36 cellular contexts compared by ENCODE assay signal in genomic region chr1:16279186-16279585, GRCh38. TPM values are rescaled to one million over a fixed set of nuclear protein-coding genes. Genes with fewer than 3 reads are reported as not detected.
"Had no signal": no experiment of that assay in that cellular context is flagged by ENCODE, and none has a peak within 500 bp of the region (broad histone marks: within the 10 kb centered on the region; RNA-seq: fewer than 3 reads in every experiment).

No MANE protein-coding gene starts in this region.

- ATAC-seq: activated CD4-positive, alpha-beta T cell treated with anti-CD3 and anti-CD28 coated beads for 36 hours; activated CD4-positive, CD25-positive, alpha-beta regulatory T cell treated with anti-CD3 and anti-CD28 coated beads, Interleukin-2, amount 50 U/mL, for 24 hours; activated CD8-positive, alpha-beta memory T cell treated with anti-CD3 and anti-CD28 coated beads, Interleukin-2, amount 10 ng/mL, durations not matched to agents 7 days and 5 days; activated CD8-positive, alpha-beta T cell treated with anti-CD3 and anti-CD28 coated beads, Interleukin-2, amount 10 ng/mL, durations not matched to agents 7 days and 5 days; activated naive CD8-positive, alpha-beta T cell treated with anti-CD3 and anti-CD28 coated beads, Interleukin-2, amount 50 U/mL, for 24 hours; foreskin keratinocyte; gastroesophageal sphincter; heart right ventricle had no signal

- H3K36me3 ChIP-seq: breast epithelium, cardiac muscle cell, colonic mucosa, WERI-Rb-1 had no signal

- H3K9me3 Mint-ChIP-seq: activated B cell treated with CpG ODN at 0.5 μM for 24 hours; activated CD4-positive, alpha-beta memory T cell treated with anti-CD3 and anti-CD28 coated beads for 36 hours; activated CD4-positive, alpha-beta T cell treated with anti-CD3 and anti-CD28 coated beads, Interleukin-2, amount 10 ng/mL, durations not matched to agents 24 days and 14 days; activated naive CD4-positive, alpha-beta T cell treated with anti-CD3 and anti-CD28 coated beads for 36 hours; activated naive CD4-positive, alpha-beta T cell treated with anti-CD3 and anti-CD28 coated beads, Interleukin-2, amount 50 U/mL, for 24 hours; activated naive CD8-positive, alpha-beta T cell treated with anti-CD3 and anti-CD28 coated beads for 36 hours; activated naive CD8-positive, alpha-beta T cell treated with anti-CD3 and anti-CD28 coated beads, Interleukin-2, amount 50 U/mL, for 24 hours; activated T-helper 1 cell treated with anti-CD3 and anti-CD28 coated beads, Interleukin-12 subunit alpha, Interleukin-12 subunit beta, Interleukin-2, Interleukin-4 antibody, amounts not matched to agents 30 ng/mL and 10 ng/mL and 1 ng/mL, durations not matched to agents 14 hours and 24 hours and 36 hours; activated T-helper 2 cell treated with anti-CD3 and anti-CD28 coated beads, Interferon-gamma antibody, Interleukin-2, Interleukin-4, amounts not matched to agents 10 μg/mL and 5 μg/mL and 100 μg/mL, durations not matched to agents 14 hours and 24 hours and 36 hours; brain; endodermal cell; T-helper 1 cell treated with Interleukin-12 subunit alpha and Interleukin-12 subunit beta and Interleukin-4 antibody, amounts not matched to agents 30 μg/mL and 1 μg/mL, for 36 hours; T-helper 2 cell treated with Interferon-gamma antibody and Interleukin-4, amounts not matched to agents 5 μg/mL and 100 μg/mL, for 36 hours had no signal

- H3K27me3 ChIP-seq: ascending aorta, breast epithelium, cardiac muscle cell, colonic mucosa, esophagus muscularis mucosa, foreskin keratinocyte, gastroesophageal sphincter, heart right ventricle, hepatocyte had no signal

- H3K4me1 ChIP-seq: breast epithelium, colonic mucosa, foreskin keratinocyte had no signal

- H3K9me3 ChIP-seq: ascending aorta, breast epithelium, colonic mucosa, esophagus muscularis mucosa, gastroesophageal sphincter, heart right ventricle had no signal

- H3K4me1 Mint-ChIP-seq: activated B cell treated with CpG ODN at 0.5 μM for 24 hours; activated CD4-positive, alpha-beta T cell treated with anti-CD3 and anti-CD28 coated beads, Interleukin-2, amount 10 ng/mL, durations not matched to agents 24 days and 14 days had no signal

- H3K27me3 Mint-ChIP-seq: activated B cell treated with CpG ODN at 0.5 μM for 24 hours; activated CD4-positive, alpha-beta memory T cell treated with anti-CD3 and anti-CD28 coated beads for 36 hours; activated CD4-positive, alpha-beta T cell treated with anti-CD3 and anti-CD28 coated beads for 36 hours; activated CD4-positive, alpha-beta T cell treated with anti-CD3 and anti-CD28 coated beads, Interleukin-2, amount 10 ng/mL, durations not matched to agents 24 days and 14 days; activated CD8-positive, alpha-beta memory T cell treated with anti-CD3 and anti-CD28 coated beads, Interleukin-2, amount 10 ng/mL, durations not matched to agents 7 days and 5 days; activated naive CD4-positive, alpha-beta T cell treated with anti-CD3 and anti-CD28 coated beads, Interleukin-2, amount 50 U/mL, for 24 hours; activated naive CD8-positive, alpha-beta T cell treated with anti-CD3 and anti-CD28 coated beads for 36 hours; activated naive CD8-positive, alpha-beta T cell treated with anti-CD3 and anti-CD28 coated beads, Interleukin-2, amount 50 U/mL, for 24 hours; brain had no signal

- DNase-seq: activated B cell treated with CpG ODN at 0.5 μM for 24 hours; activated CD4-positive, alpha-beta memory T cell treated with anti-CD3 and anti-CD28 coated beads for 36 hours; activated CD4-positive, alpha-beta T cell treated with anti-CD3 and anti-CD28 coated beads for 36 hours; activated CD4-positive, alpha-beta T cell treated with anti-CD3 and anti-CD28 coated beads, Interleukin-2, amount 10 ng/mL, durations not matched to agents 24 days and 14 days; activated CD8-positive, alpha-beta memory T cell treated with anti-CD3 and anti-CD28 coated beads, Interleukin-2, amount 10 ng/mL, durations not matched to agents 7 days and 5 days; activated CD8-positive, alpha-beta memory T cell treated with anti-CD3 and anti-CD28 coated beads, Interleukin-2, amount 50 U/mL, for 4 hours; activated CD8-positive, alpha-beta T cell treated with anti-CD3 and anti-CD28 coated beads, Interleukin-2, amount 10 ng/mL, durations not matched to agents 7 days and 5 days; activated effector memory CD4-positive, alpha-beta T cell treated with anti-CD3 and anti-CD28 coated beads, Interleukin-2, amount 50 U/mL, for 16 hours; activated naive CD4-positive, alpha-beta T cell treated with anti-CD3 and anti-CD28 coated beads for 36 hours; activated naive CD8-positive, alpha-beta T cell treated with anti-CD3 and anti-CD28 coated beads for 36 hours; activated naive CD8-positive, alpha-beta T cell treated with anti-CD3 and anti-CD28 coated beads, Interleukin-2, amount 50 U/mL, for 24 hours; activated T-cell treated with anti-CD3 and anti-CD28 coated beads, Interleukin-2, amount 50 U/mL, for 1 hour; activated T-cell treated with anti-CD3 and anti-CD28 coated beads, Interleukin-2, amount 50 U/mL, for 48 hours; central memory CD4-positive, alpha-beta T cell; cerebellar nuclear complex; colonic mucosa; effector CD8-positive, alpha-beta T cell; endodermal cell; erythroblast; foreskin keratinocyte; heart right ventricle; T1000; WERI-Rb-1 had no signal

- H3K27ac Mint-ChIP-seq: activated B cell treated with CpG ODN at 0.5 μM for 24 hours; activated CD4-positive, alpha-beta memory T cell treated with anti-CD3 and anti-CD28 coated beads for 36 hours; activated CD4-positive, alpha-beta T cell treated with anti-CD3 and anti-CD28 coated beads for 36 hours; activated CD4-positive, alpha-beta T cell treated with anti-CD3 and anti-CD28 coated beads, Interleukin-2, amount 10 ng/mL, durations not matched to agents 24 days and 14 days; activated CD8-positive, alpha-beta memory T cell treated with anti-CD3 and anti-CD28 coated beads, Interleukin-2, amount 10 ng/mL, durations not matched to agents 7 days and 5 days; activated CD8-positive, alpha-beta T cell treated with anti-CD3 and anti-CD28 coated beads, Interleukin-2, amount 10 ng/mL, durations not matched to agents 7 days and 5 days; activated naive CD4-positive, alpha-beta T cell treated with anti-CD3 and anti-CD28 coated beads for 36 hours; activated naive CD4-positive, alpha-beta T cell treated with anti-CD3 and anti-CD28 coated beads, Interleukin-2, amount 50 U/mL, for 24 hours; activated naive CD8-positive, alpha-beta T cell treated with anti-CD3 and anti-CD28 coated beads for 36 hours; activated naive CD8-positive, alpha-beta T cell treated with anti-CD3 and anti-CD28 coated beads, Interleukin-2, amount 50 U/mL, for 24 hours; activated T-helper 1 cell treated with anti-CD3 and anti-CD28 coated beads, Interleukin-12 subunit alpha, Interleukin-12 subunit beta, Interleukin-2, Interleukin-4 antibody, amounts not matched to agents 30 ng/mL and 10 ng/mL and 1 ng/mL, durations not matched to agents 14 hours and 24 hours and 36 hours; activated T-helper 2 cell treated with anti-CD3 and anti-CD28 coated beads, Interferon-gamma antibody, Interleukin-2, Interleukin-4, amounts not matched to agents 10 μg/mL and 5 μg/mL and 100 μg/mL, durations not matched to agents 14 hours and 24 hours and 36 hours; endodermal cell; T-helper 1 cell treated with Interleukin-12 subunit alpha and Interleukin-12 subunit beta and Interleukin-4 antibody, amounts not matched to agents 30 μg/mL and 1 μg/mL, for 36 hours had no signal

- H3K4me3 ChIP-seq: ascending aorta, breast epithelium, cardiac muscle cell, colonic mucosa, esophagus muscularis mucosa, gastroesophageal sphincter, heart right ventricle, hepatocyte had no signal

- H3K4me3 Mint-ChIP-seq: activated B cell treated with CpG ODN at 0.5 μM for 24 hours; activated CD4-positive, alpha-beta memory T cell treated with anti-CD3 and anti-CD28 coated beads for 36 hours; activated CD4-positive, alpha-beta T cell treated with anti-CD3 and anti-CD28 coated beads for 36 hours; activated CD4-positive, alpha-beta T cell treated with anti-CD3 and anti-CD28 coated beads, Interleukin-2, amount 10 ng/mL, durations not matched to agents 24 days and 14 days; activated CD8-positive, alpha-beta memory T cell treated with anti-CD3 and anti-CD28 coated beads, Interleukin-2, amount 10 ng/mL, durations not matched to agents 7 days and 5 days; activated CD8-positive, alpha-beta T cell treated with anti-CD3 and anti-CD28 coated beads, Interleukin-2, amount 10 ng/mL, durations not matched to agents 7 days and 5 days; activated naive CD4-positive, alpha-beta T cell treated with anti-CD3 and anti-CD28 coated beads for 36 hours; activated naive CD4-positive, alpha-beta T cell treated with anti-CD3 and anti-CD28 coated beads, Interleukin-2, amount 50 U/mL, for 24 hours; activated naive CD8-positive, alpha-beta T cell treated with anti-CD3 and anti-CD28 coated beads for 36 hours; activated naive CD8-positive, alpha-beta T cell treated with anti-CD3 and anti-CD28 coated beads, Interleukin-2, amount 50 U/mL, for 24 hours; activated T-helper 1 cell treated with anti-CD3 and anti-CD28 coated beads, Interleukin-12 subunit alpha, Interleukin-12 subunit beta, Interleukin-2, Interleukin-4 antibody, amounts not matched to agents 30 ng/mL and 10 ng/mL and 1 ng/mL, durations not matched to agents 14 hours and 24 hours and 36 hours; brain; endodermal cell; T-helper 1 cell treated with Interleukin-12 subunit alpha and Interleukin-12 subunit beta and Interleukin-4 antibody, amounts not matched to agents 30 μg/mL and 1 μg/mL, for 36 hours; T-helper 2 cell treated with Interferon-gamma antibody and Interleukin-4, amounts not matched to agents 5 μg/mL and 100 μg/mL, for 36 hours had no signal

- H3K27ac ChIP-seq: cardiac muscle cell, colonic mucosa, esophagus muscularis mucosa, foreskin keratinocyte, gastroesophageal sphincter, hepatocyte, WERI-Rb-1 had no signal

RNA-seq across cellular contexts. Expression of gene CPLANE2, which starts 42.2 kb away (rescaled TPM):
- total RNA-seq: ascending aorta had no signal
